In the genomic region with DNA sequence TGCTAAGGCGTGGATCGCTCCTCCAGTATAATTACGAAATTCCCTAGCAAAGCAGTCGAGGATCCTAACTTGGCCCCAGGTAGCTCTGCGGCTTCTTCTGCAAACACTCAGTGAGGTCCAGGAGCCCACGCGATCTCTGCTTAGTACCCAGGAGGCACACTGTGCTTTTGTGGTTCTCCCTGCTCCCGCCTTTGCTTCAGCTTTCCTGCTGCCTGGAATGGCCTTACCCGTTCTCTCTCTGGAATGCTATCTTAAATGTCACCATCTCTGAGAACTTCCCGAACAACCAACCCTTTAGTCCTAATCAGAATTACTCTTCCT, we compare ENCODE assay signal across 8 cellular contexts. TPM values are rescaled to one million over a fixed set of nuclear protein-coding genes. Genes with fewer than 3 reads are reported as not detected.
A peak's percentile ranks its signal among the peaks of the same experiment; 100 is the strongest.
DNase-seq lines count a peak whose midpoint lies in the region; ATAC-seq and TF ChIP-seq lines count a peak whose summit lies in the region.

No MANE protein-coding gene starts in this region.

- CTCF ChIA-PET in HEK293T (lab: Yijun Ruan, JAX), result no interaction called here
- CTCF ChIA-PET in naive thymus-derived CD4-positive, alpha-beta T cell (lab: Charles Lee), result no interaction called here

- no peaks in the 10 kb centered on the region for H3K9me3 ChIP-seq in RWPE2 (ENCODE audit: severe bottlenecking)
- H3K9me3 ChIP-seq in naive thymus-derived CD4-positive, alpha-beta T cell (ENCODE audit: control insufficient read depth in 2 of 3, low read length in 3 of 3), result no peaks in the 10 kb centered on the region

- DNase-seq in HEK293T (ENCODE audit: extremely low spot score) (peak; percentile 17), RWPE2 (ENCODE audit: low spot score) (no peak), endothelial cell (ENCODE audit: low spot score) (no peak), NCI-H187 treated with DMSO at 0.1 percent for 48 hours (lab: John Stamatoyannopoulos, UW) (no peak), UCSD-AML1 (lab: John Stamatoyannopoulos, UW; ENCODE audit: unreplicated experiment) (no peak), HUDEP-2 (lab: John Stamatoyannopoulos, UW; ENCODE audit: unreplicated experiment in 76 of 76) (no peak)
- DNase-seq in naive thymus-derived CD4-positive, alpha-beta T cell, result peak in 1 of 9 donors; percentile 1

- H3K27ac Mint-ChIP-seq in endothelial cell (ENCODE audit: unreplicated experiment), result peak overlapping the region; percentile 91
- H3K27ac Mint-ChIP-seq in naive thymus-derived CD4-positive, alpha-beta T cell, result peak overlapping the region; percentile 84 to 98 (median 95)

- H3K4me1 Mint-ChIP-seq in endothelial cell (ENCODE audit: unreplicated experiment), result peaks cover 14% of the 10 kb centered on the region
- H3K4me1 Mint-ChIP-seq in naive thymus-derived CD4-positive, alpha-beta T cell, result peaks cover 24 to 49% (median 41%) of the 10 kb centered on the region in 7 donors

- peaks cover 9% of the 10 kb centered on the region for H3K27me3 Mint-ChIP-seq in endothelial cell (ENCODE audit: unreplicated experiment)
- no peaks in the 10 kb centered on the region for H3K27me3 Mint-ChIP-seq in naive thymus-derived CD4-positive, alpha-beta T cell

- TF ChIP-seq CTCF in RWPE2 (IDR thresholded peaks at IDR 0.05; ENCODE audit: poor library complexity, severe bottlenecking), result no peak
- TF ChIP-seq CTCF in endothelial cell (IDR thresholded peaks at IDR 0.05; ENCODE audit: unreplicated experiment), result no peak

- H3K4me1 ChIP-seq in RWPE2 (ENCODE audit: insufficient read depth, poor library complexity, severe bottlenecking), result peaks cover 8% of the 10 kb centered on the region
- peaks cover 18 to 25% of the 10 kb centered on the region in 2 donors for H3K4me1 ChIP-seq in naive thymus-derived CD4-positive, alpha-beta T cell (ENCODE audit: control insufficient read depth in 2 of 2, insufficient read depth in 2 of 2, low read length in 2 of 2)

- POLR2A ChIA-PET in HEK293T (lab: Yijun Ruan, JAX), result no interaction called here
- POLR2A ChIA-PET in naive thymus-derived CD4-positive, alpha-beta T cell (lab: Charles Lee), result interaction anchor here (0.7 kb wide), 3 partner anchors 14 to 1470 kb away, joined by 3 read pairs; no protein-coding TSS in a partner anchor

- peak; percentile 2; the same call in 2 of the 3 replicates for ATAC-seq in RWPE2 (ENCODE audit: low read depth)
- no peak for ATAC-seq in naive thymus-derived CD4-positive, alpha-beta T cell

- peak overlapping the region; percentile 97 for H3K4me3 Mint-ChIP-seq in endothelial cell (ENCODE audit: unreplicated experiment)
- peak overlapping the region; percentile 94 to 100 (median 98) for H3K4me3 Mint-ChIP-seq in naive thymus-derived CD4-positive, alpha-beta T cell

- H3K9me3 Mint-ChIP-seq in endothelial cell (ENCODE audit: unreplicated experiment), result no peaks in the 10 kb centered on the region
- no peaks in the 10 kb centered on the region for H3K9me3 Mint-ChIP-seq in naive thymus-derived CD4-positive, alpha-beta T cell

- intact Hi-C loops in naive thymus-derived CD4-positive, alpha-beta T cell (cut with micrococcal nuclease), result loop anchor here (1.0 to 10.0 kb wide), 15 partner anchors 45 to 1434 kb away; a partner anchor contains a TSS

- H3K36me3 Mint-ChIP-seq in endothelial cell (ENCODE audit: low read depth, unreplicated experiment), result peaks cover 7% of the 10 kb centered on the region
- peaks cover 0 to 17% (median 2%) of the 10 kb centered on the region in 5 donors for H3K36me3 Mint-ChIP-seq in naive thymus-derived CD4-positive, alpha-beta T cell

- no peaks in the 10 kb centered on the region for H3K27me3 ChIP-seq in RWPE2 (ENCODE audit: insufficient read depth, poor library complexity, severe bottlenecking)
- H3K27me3 ChIP-seq in naive thymus-derived CD4-positive, alpha-beta T cell (ENCODE audit: control insufficient read depth in 2 of 2, insufficient read depth in 2 of 2, low read length in 2 of 2), result no peaks in the 10 kb centered on the region

- H3K36me3 ChIP-seq in RWPE2 (ENCODE audit: low read depth), result peaks cover 19% of the 10 kb centered on the region
- H3K36me3 ChIP-seq in naive thymus-derived CD4-positive, alpha-beta T cell (ENCODE audit: control insufficient read depth in 2 of 3, insufficient read depth in 3 of 3, low read length in 3 of 3), result peaks cover 0 to 15% (median 7%) of the 10 kb centered on the region in 3 experiments

- H3K27ac ChIP-seq in RWPE2 (ENCODE audit: poor library complexity, severe bottlenecking), result peak overlapping the region; percentile 45
- peak overlapping the region; percentile 89 for H3K27ac ChIP-seq in naive thymus-derived CD4-positive, alpha-beta T cell (ENCODE audit: low read depth, low read length)

- H3K4me3 ChIP-seq in GM08714 (ENCODE audit: low read length), result peak overlapping the region; percentile 76
- H3K4me3 ChIP-seq in RWPE2 (ENCODE audit: severe bottlenecking), result peak overlapping the region; percentile 74
- peak overlapping the region; percentile 93 for H3K4me3 ChIP-seq in naive thymus-derived CD4-positive, alpha-beta T cell (ENCODE audit: low read length)

TF ChIP-seq in HEK293T, 16 proteins besides CTCF, POLR2A, EP300 and RAD21:
- TF ChIP-seq L3MBTL2 (conservative IDR thresholded peaks at IDR 0.05) (0 out of 2 replicates have a peak, but pooled peaks have one; percentile 17), FOXA1 (IDR thresholded peaks at IDR 0.05) (no peak)

RNA-seq across cellular contexts. Expression of a gene that starts 0.6 kb away (rescaled TPM):
- 21.6 TPM for total RNA-seq in endothelial cell (ENCODE audit: unreplicated experiment)
- 10 to 100 TPM; 15.0 to 20.8 (median 20.6) TPM for total RNA-seq in naive thymus-derived CD4-positive, alpha-beta T cell
- 10 to 100 TPM in 1 of 2 donors, 1 to 10 TPM in 1; 6.2 to 10.2 TPM for polyA plus RNA-seq in naive thymus-derived CD4-positive, alpha-beta T cell

RNA-seq across cellular contexts. Expression of a gene that starts 0.9 kb away (rescaled TPM):
- 14.5 TPM for total RNA-seq in endothelial cell (ENCODE audit: unreplicated experiment)
- total RNA-seq in naive thymus-derived CD4-positive, alpha-beta T cell, result 10 to 100 TPM in 4 of 5 experiments, 1 to 10 TPM in 1; 9.8 to 19.5 (median 15.2) TPM
- polyA plus RNA-seq in naive thymus-derived CD4-positive, alpha-beta T cell, result 10 to 100 TPM; 29.8 to 38.2 TPM
